In genomic region chr6:13544454-13545186, GRCh38 we compare ENCODE assay signal across 1 cellular context.
TF ChIP-seq lines count a peak whose summit lies in the region.

No MANE protein-coding gene starts in this region.

TF ChIP-seq in HepG2, 621 proteins besides CTCF, POLR2A, EP300 and RAD21:
- no peak for TF ChIP-seq MAF1 (CRISPR knock-in tag; IDR thresholded peaks at IDR 0.05; ENCODE audit: borderline replicate concordance)
- no peak for TF ChIP-seq ZNF430 (CRISPR knock-in tag; IDR thresholded peaks at IDR 0.05)
- no peak for TF ChIP-seq RBM22 (optimal IDR thresholded peaks at IDR 0.05; ENCODE audit: low read length)
- no peak for TF ChIP-seq ZNF343 (CRISPR knock-in tag; IDR thresholded peaks at IDR 0.05)
- no peak for TF ChIP-seq ZNF441 (CRISPR knock-in tag; IDR thresholded peaks at IDR 0.05; ENCODE audit: borderline replicate concordance)
- TF ChIP-seq ZSCAN22 (CRISPR knock-in tag; IDR thresholded peaks at IDR 0.05) = no peak
- no peak for TF ChIP-seq MBNL3 (CRISPR knock-in tag; conservative IDR thresholded peaks at IDR 0.05)
- no peak for TF ChIP-seq PHF20 (CRISPR knock-in tag; IDR thresholded peaks at IDR 0.05)
- TF ChIP-seq ZNF644 (CRISPR knock-in tag; IDR thresholded peaks at IDR 0.05; ENCODE audit: low read depth) = no peak
- TF ChIP-seq U2AF1 (optimal IDR thresholded peaks at IDR 0.05; ENCODE audit: low read depth, low read length) = no peak
- TF ChIP-seq ZNF543 (CRISPR knock-in tag; IDR thresholded peaks at IDR 0.05) = no peak
- TF ChIP-seq HNF1B (CRISPR knock-in tag; IDR thresholded peaks at IDR 0.05) = no peak
- TF ChIP-seq TFAP4 (IDR thresholded peaks at IDR 0.05; ENCODE audit: borderline replicate concordance, low read depth) = no peak
- TF ChIP-seq KDM5B (CRISPR knock-in tag; IDR thresholded peaks at IDR 0.05; ENCODE audit: borderline replicate concordance) = no peak
- TF ChIP-seq ZNF530 (CRISPR knock-in tag; IDR thresholded peaks at IDR 0.05; ENCODE audit: low read depth) = no peak
- no peak for TF ChIP-seq PHF8 (CRISPR knock-in tag; IDR thresholded peaks at IDR 0.05)
